In the genomic region with DNA sequence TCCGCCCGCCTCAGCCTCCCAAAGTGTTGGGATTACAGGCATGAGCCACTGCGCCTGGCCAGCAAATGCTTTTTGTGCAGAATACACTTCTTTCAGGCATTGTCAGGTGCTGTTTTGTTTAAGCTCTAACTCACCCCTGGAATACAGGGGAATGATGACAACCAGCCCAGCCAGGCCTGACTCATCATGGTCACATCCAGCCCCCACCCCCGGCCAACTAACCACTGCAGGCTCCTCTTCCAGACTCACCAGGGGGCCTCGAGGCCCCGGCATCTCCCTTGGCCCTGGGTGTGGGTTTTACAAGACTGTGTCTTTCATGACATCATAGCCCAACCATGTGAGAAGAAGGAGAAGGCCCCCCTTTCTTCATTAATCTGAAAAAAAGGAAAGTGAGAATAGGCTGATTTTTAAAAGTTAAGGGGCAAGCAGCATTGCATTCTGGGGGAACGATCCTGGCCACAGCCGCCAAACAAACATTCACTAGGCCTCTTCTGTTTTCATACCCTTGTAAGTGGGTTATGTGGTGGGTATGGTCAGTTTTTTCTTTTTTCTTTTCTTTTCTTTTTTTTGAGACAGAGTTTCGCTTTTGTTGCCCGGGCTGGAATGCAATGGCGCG, we compare ENCODE assay signal across 9 cellular contexts. TPM values are rescaled to one million over a fixed set of nuclear protein-coding genes. Genes with fewer than 3 reads are reported as not detected.
DNase-seq lines count a peak whose midpoint lies in the region; ATAC-seq, FAIRE-seq and TF ChIP-seq lines count a peak whose summit lies in the region.
"Had no signal": no experiment of that assay in that cellular context is flagged by ENCODE, and none has a peak within 500 bp of the region (broad histone marks: within the 10 kb centered on the region; RNA-seq: fewer than 3 reads in every experiment).

No MANE protein-coding gene starts in this region.

- 73% methylated on average over 12 of the region's 12 CpGs for WGBS in GM12878 (ENCODE audit: insufficient coverage, insufficient replicate concordance, low lambda C conversion rate, missing lambda C conversion rate)

- TF ChIP-seq RAD21 in GM12878 (IDR thresholded peaks at IDR 0.05; ENCODE audit: insufficient read depth, low read depth, low read length), result no peak

- H3K27ac ChIP-seq in GM12878 (ENCODE audit: control insufficient read depth, insufficient read depth), result no peak overlapping the region

- peak; percentile 15 for DNase-seq in stimulated activated CD4-positive, alpha-beta T cell treated with anti-CD3 and anti-CD28 coated beads, Interleukin-1b, Interleukin-23, amount 100 ng/mL, for 48 hours
- DNase-seq in stimulated activated CD4-positive, alpha-beta T cell treated with anti-CD3 and anti-CD28 coated beads, Interleukin-12 subunit alpha, Interleukin-12 subunit beta, amount 100 ng/mL, for 4 hours, result no peak
- no peak for DNase-seq in GM12878 (ENCODE audit: low read depth, low spot score)
- peak; percentile 99 for DNase-seq in islet precursor cell
- no peak for DNase-seq in T-helper 1 cell
- DNase-seq in NCI-H345 treated with DMSO at 0.1 percent for 48 hours (lab: John Stamatoyannopoulos, UW; ENCODE audit: unreplicated experiment), result no peak
- no peak for DNase-seq in DMS153 (lab: John Stamatoyannopoulos, UW)
- DNase-seq: stimulated activated CD4-positive, alpha-beta T cell treated with anti-CD3 and anti-CD28 coated beads, Interleukin-2, amount 100 ng/mL, for 48 hours had no signal

- intact Hi-C loops in GM12878 (cut with micrococcal nuclease; ENCODE audit: unreplicated experiment), result no loop called here

- H3K9ac ChIP-seq in GM12878 (ENCODE audit: control insufficient read depth, insufficient read depth, low read length), result no peak overlapping the region

- no peak for FAIRE-seq in GM12878 (lab: Jason Lieb, UNC)

- TF ChIP-seq EP300 in GM12878 (IDR thresholded peaks at IDR 0.05; ENCODE audit: borderline replicate concordance in 1 of 2, control insufficient read depth in 1 of 2, low read depth in 2 of 2, low read length in 2 of 2), result no peak

- POLR2A ChIA-PET in GM12878 (lab: Charles Lee), result interaction anchor here (0.9 kb wide), 1 partner anchor 79 kb away, joined by 3 read pairs; no protein-coding TSS in a partner anchor

- H3K4me2 ChIP-seq in GM12878 (ENCODE audit: control insufficient read depth, insufficient read depth), result no peak overlapping the region

- H3K36me3 ChIP-seq in GM12878 (ENCODE audit: control insufficient read depth in 2 of 2, insufficient read depth in 2 of 2, low read length in 1 of 2), result no peaks in the 10 kb centered on the region

- H3K4me3 ChIP-seq in GM12878, result no peak overlapping the region

- no peaks in the 10 kb centered on the region for H4K20me1 ChIP-seq in GM12878 (ENCODE audit: control insufficient read depth, insufficient read depth)

- no peak; the same call in 2 of the 3 replicates for ATAC-seq in GM12878
- ATAC-seq in HG02870 (IDR thresholded peaks at IDR 0.05; ENCODE audit: unreplicated experiment), result no peak

- H2AFZ ChIP-seq in GM12878 (ENCODE audit: control insufficient read depth, low read depth, low read length), result no peak overlapping the region

- TF ChIP-seq POLR2A in GM12878 (IDR thresholded peaks at IDR 0.05; ENCODE audit: low read depth, low read length), result no peak

- RAD21 ChIA-PET in GM12878 (lab: Charles Lee; ENCODE audit: unreplicated experiment), result interaction anchor here (0.6 kb wide), 1 partner anchor 10 kb away, joined by 3 read pairs; no protein-coding TSS in a partner anchor

- no peaks in the 10 kb centered on the region for H3K9me3 ChIP-seq in GM12878 (replicated peaks; ENCODE audit: control insufficient read depth, insufficient read depth, low read length)

- in situ Hi-C loops in GM12878 (cut with MboI), result no loop called here

- CTCF ChIA-PET in GM12878 (lab: Yijun Ruan, JAX), result interaction anchor here (0.7 to 1.0 kb wide), 2 partner anchors 27 to 47 kb away, joined by 3 read pairs; no protein-coding TSS in a partner anchor

- H3K79me2 ChIP-seq in GM12878 (ENCODE audit: control insufficient read depth, insufficient read depth, low read length), result no peaks in the 10 kb centered on the region

- H3K27me3 ChIP-seq in GM12878 (replicated peaks in 1 of 2; ENCODE audit: control insufficient read depth in 2 of 2, insufficient read depth in 2 of 2, low read length in 1 of 2), result no peaks in the 10 kb centered on the region

- BruUV-seq in GM12878 (replicated peaks; lab: Mats Ljungman, UMichigan), result no TSS peak

- TF ChIP-seq CTCF in GM12878 (IDR thresholded peaks at IDR 0.05 in 2 of 3, conservative IDR thresholded peaks at IDR 0.05 in 1 of 3; ENCODE audit: control insufficient read depth in 2 of 3, extremely low read depth in 1 of 3, insufficient read depth in 1 of 3, low read depth in 3 of 3, low read length in 3 of 3), result no peak

- H3K4me1 ChIP-seq in GM12878 (ENCODE audit: control insufficient read depth, insufficient read depth, low read length), result no peaks in the 10 kb centered on the region

- SMC1A ChIA-PET in GM12878 (lab: Charles Lee; ENCODE audit: uncharacterized antibody, unreplicated experiment), result interaction anchor here (1.0 kb wide), 1 partner anchor 48 kb away, joined by 3 read pairs; no protein-coding TSS in a partner anchor

RNA-seq across cellular contexts. Expression of a gene that starts 35.6 kb away (rescaled TPM):
- 0.34 and 0.56 TPM in 2 replicates for total RNA-seq in GM12878 (2013; cell fraction: nucleolus; rRNA removed)
- total RNA-seq in GM12878 (2014; rRNA removed) (0.05 and 0.06 TPM in 2 replicates), GM12878 (2014; rRNA removed; fragmentation: Illumina TruSeq; extraction: Trizol) (0.09 and 0.14 TPM in 2 replicates), GM12878 (2021) (0.10 and 0.27 TPM in 2 replicates)
- polyA plus RNA-seq in GM12878 (2011; ENCODE audit: low read depth), result 0.05 TPM
- polyA plus RNA-seq in GM12878 (2011; rRNA removed) (not detected in 2 replicates), GM12878 (2014; fragmentation: Illumina TruSeq; extraction: Trizol) (0.06 and 0.10 TPM in 2 replicates), GM12878 (2014; fragmentation: Nextera tagmentation; extraction: Ambion mirVana) (under 1 TPM in 1 of 2 experiments, not detected in 1; 0.02 TPM), GM12878 (2014; rRNA removed) (0.13 and 0.16 TPM in 2 replicates), GM12878 (2016; fragmentation: Nextera tagmentation; extraction: Ambion mirVana) (not detected)
- 0.01 and 0.03 TPM in 2 replicates for polyA plus RNA-seq in GM12878 (2011; cell fraction: cytosol; rRNA removed)
- polyA plus RNA-seq in GM12878 (2011; cell fraction: nucleus; rRNA removed), result 0.03 and 0.04 TPM in 2 replicates
- 0.12 and 0.22 TPM in 2 replicates for polyA plus RNA-seq in GM12878 (2012)
- polyA minus RNA-seq in GM12878 (2011; rRNA and poly(A)+ RNA removed), result not detected in 2 replicates
- polyA minus RNA-seq in GM12878 (2011; cell fraction: cytosol; rRNA and poly(A)+ RNA removed), result not detected in 2 replicates
- polyA minus RNA-seq in GM12878 (2011; cell fraction: nucleus; rRNA and poly(A)+ RNA removed), result not detected in 2 replicates

RNA-seq across cellular contexts. Expression of a gene that starts 40.8 kb away (rescaled TPM):
- not detected in 2 replicates for total RNA-seq in GM12878 (2013; cell fraction: nucleolus; rRNA removed)
- not detected in 2 replicates for total RNA-seq in GM12878 (2014; rRNA removed)
- not detected in 2 replicates for total RNA-seq in GM12878 (2014; rRNA removed; fragmentation: Illumina TruSeq; extraction: Trizol)
- total RNA-seq in GM12878 (2021), result not detected in 2 replicates
- polyA plus RNA-seq in GM12878 (2011; ENCODE audit: low read depth), result not detected
- not detected in 2 replicates for polyA plus RNA-seq in GM12878 (2011; rRNA removed)
- not detected in 2 replicates for polyA plus RNA-seq in GM12878 (2011; cell fraction: cytosol; rRNA removed)
- not detected in 2 replicates for polyA plus RNA-seq in GM12878 (2011; cell fraction: nucleus; rRNA removed)
- not detected in 2 replicates for polyA plus RNA-seq in GM12878 (2012)
- not detected in 2 replicates for polyA plus RNA-seq in GM12878 (2014; fragmentation: Illumina TruSeq; extraction: Trizol)
- not detected for polyA plus RNA-seq in GM12878 (2014; fragmentation: Nextera tagmentation; extraction: Ambion mirVana)
- not detected in 2 replicates for polyA plus RNA-seq in GM12878 (2014; rRNA removed)
- polyA plus RNA-seq in GM12878 (2016; fragmentation: Nextera tagmentation; extraction: Ambion mirVana), result not detected
- polyA minus RNA-seq in GM12878 (2011; rRNA and poly(A)+ RNA removed), result not detected in 2 replicates
- not detected in 2 replicates for polyA minus RNA-seq in GM12878 (2011; cell fraction: cytosol; rRNA and poly(A)+ RNA removed)
- polyA minus RNA-seq in GM12878 (2011; cell fraction: nucleus; rRNA and poly(A)+ RNA removed), result not detected in 2 replicates

RNA-seq across cellular contexts. Expression of a gene that starts 41.4 kb away (rescaled TPM):
- total RNA-seq in GM12878 (2013; cell fraction: nucleolus; rRNA removed), result 25.7 and 29.8 TPM in 2 replicates
- total RNA-seq in GM12878 (2014; rRNA removed), result 5.9 and 6.1 TPM in 2 replicates
- 5.0 and 5.4 TPM in 2 replicates for total RNA-seq in GM12878 (2014; rRNA removed; fragmentation: Illumina TruSeq; extraction: Trizol)
- 8.7 and 9.2 TPM in 2 replicates for total RNA-seq in GM12878 (2021)
- 2.9 TPM for polyA plus RNA-seq in GM12878 (2011; ENCODE audit: low read depth)
- 5.8 and 8.0 TPM in 2 replicates for polyA plus RNA-seq in GM12878 (2011; rRNA removed)
- 6.2 and 6.4 TPM in 2 replicates for polyA plus RNA-seq in GM12878 (2011; cell fraction: cytosol; rRNA removed)
- polyA plus RNA-seq in GM12878 (2011; cell fraction: nucleus; rRNA removed), result 7.7 and 8.9 TPM in 2 replicates
- polyA plus RNA-seq in GM12878 (2012), result 2.9 and 3.3 TPM in 2 replicates
- 5.1 and 5.7 TPM in 2 replicates for polyA plus RNA-seq in GM12878 (2014; fragmentation: Illumina TruSeq; extraction: Trizol)
- polyA plus RNA-seq in GM12878 (2014; fragmentation: Nextera tagmentation; extraction: Ambion mirVana), result 1 to 10 TPM; 1.2 to 2.5 TPM
- 3.9 and 4.1 TPM in 2 replicates for polyA plus RNA-seq in GM12878 (2014; rRNA removed)
- 1 to 10 TPM; 2.6 to 2.9 TPM for polyA plus RNA-seq in GM12878 (2016; fragmentation: Nextera tagmentation; extraction: Ambion mirVana)
- polyA minus RNA-seq in GM12878 (2011; rRNA and poly(A)+ RNA removed), result 18.5 and 20.6 TPM in 2 replicates
- polyA minus RNA-seq in GM12878 (2011; cell fraction: cytosol; rRNA and poly(A)+ RNA removed), result 5.3 and 5.6 TPM in 2 replicates
- polyA minus RNA-seq in GM12878 (2011; cell fraction: nucleus; rRNA and poly(A)+ RNA removed), result 5.2 and 10.0 TPM in 2 replicates

RNA-seq across cellular contexts. Expression of a gene that starts 49.2 kb away (rescaled TPM):
- 241 and 243 TPM in 2 replicates for total RNA-seq in GM12878 (2013; cell fraction: nucleolus; rRNA removed)
- total RNA-seq in GM12878 (2014; rRNA removed), result 4,617 and 5,922 TPM in 2 replicates
- 3,907 and 4,081 TPM in 2 replicates for total RNA-seq in GM12878 (2014; rRNA removed; fragmentation: Illumina TruSeq; extraction: Trizol)
- total RNA-seq in GM12878 (2021), result 2,572 and 2,695 TPM in 2 replicates
- polyA plus RNA-seq in GM12878 (2011; ENCODE audit: low read depth), result 8,256 TPM
- 1,958 and 3,572 TPM in 2 replicates for polyA plus RNA-seq in GM12878 (2011; rRNA removed)
- 3,518 and 4,273 TPM in 2 replicates for polyA plus RNA-seq in GM12878 (2011; cell fraction: cytosol; rRNA removed)
- polyA plus RNA-seq in GM12878 (2011; cell fraction: nucleus; rRNA removed), result 2,765 and 2,930 TPM in 2 replicates
- polyA plus RNA-seq in GM12878 (2012), result 4,228 and 5,722 TPM in 2 replicates
- polyA plus RNA-seq in GM12878 (2014; fragmentation: Illumina TruSeq; extraction: Trizol), result 1,263 and 3,648 TPM in 2 replicates
- 1,000 to 10,000 TPM; 5,281 to 6,300 TPM for polyA plus RNA-seq in GM12878 (2014; fragmentation: Nextera tagmentation; extraction: Ambion mirVana)
- 5,524 and 8,197 TPM in 2 replicates for polyA plus RNA-seq in GM12878 (2014; rRNA removed)
- polyA plus RNA-seq in GM12878 (2016; fragmentation: Nextera tagmentation; extraction: Ambion mirVana), result 1,000 to 10,000 TPM; 2,862 to 2,907 TPM
- 257 and 484 TPM in 2 replicates for polyA minus RNA-seq in GM12878 (2011; rRNA and poly(A)+ RNA removed)
- polyA minus RNA-seq in GM12878 (2011; cell fraction: cytosol; rRNA and poly(A)+ RNA removed), result 235 and 251 TPM in 2 replicates
- 161 and 224 TPM in 2 replicates for polyA minus RNA-seq in GM12878 (2011; cell fraction: nucleus; rRNA and poly(A)+ RNA removed)

RNA-seq across cellular contexts. Expression of a gene that starts 49.4 kb away (rescaled TPM):
- total RNA-seq in GM12878 (2013; cell fraction: nucleolus; rRNA removed), result 19.5 and 22.2 TPM in 2 replicates
- total RNA-seq in GM12878 (2014; rRNA removed), result 62.2 and 63.9 TPM in 2 replicates
- total RNA-seq in GM12878 (2014; rRNA removed; fragmentation: Illumina TruSeq; extraction: Trizol), result 84.4 and 90.1 TPM in 2 replicates
- 93.0 and 98.4 TPM in 2 replicates for total RNA-seq in GM12878 (2021)
- 99.7 TPM for polyA plus RNA-seq in GM12878 (2011; ENCODE audit: low read depth)
- 110 and 123 TPM in 2 replicates for polyA plus RNA-seq in GM12878 (2011; rRNA removed)
- polyA plus RNA-seq in GM12878 (2011; cell fraction: cytosol; rRNA removed), result 64.1 and 80.8 TPM in 2 replicates
- 44.1 and 61.9 TPM in 2 replicates for polyA plus RNA-seq in GM12878 (2011; cell fraction: nucleus; rRNA removed)
- 75.2 and 105 TPM in 2 replicates for polyA plus RNA-seq in GM12878 (2012)
- 89.6 and 105 TPM in 2 replicates for polyA plus RNA-seq in GM12878 (2014; fragmentation: Illumina TruSeq; extraction: Trizol)
- polyA plus RNA-seq in GM12878 (2014; fragmentation: Nextera tagmentation; extraction: Ambion mirVana), result 100 to 1,000 TPM in 1 of 2 experiments, 10 to 100 TPM in 1; 42.3 to 121 TPM
- polyA plus RNA-seq in GM12878 (2014; rRNA removed), result 149 and 150 TPM in 2 replicates
- 100 to 1,000 TPM; 179 to 207 TPM for polyA plus RNA-seq in GM12878 (2016; fragmentation: Nextera tagmentation; extraction: Ambion mirVana)
- 34.7 and 36.9 TPM in 2 replicates for polyA minus RNA-seq in GM12878 (2011; rRNA and poly(A)+ RNA removed)
- polyA minus RNA-seq in GM12878 (2011; cell fraction: cytosol; rRNA and poly(A)+ RNA removed), result 17.0 and 20.1 TPM in 2 replicates
- 10.4 and 23.5 TPM in 2 replicates for polyA minus RNA-seq in GM12878 (2011; cell fraction: nucleus; rRNA and poly(A)+ RNA removed)

Comparison
In these comparisons a context has a peak if more than half of its experiments do, and no peak if none do; other contexts are left out.
1. DNase-seq: peak in stimulated activated CD4-positive, alpha-beta T cell treated with anti-CD3 and anti-CD28 coated beads, Interleukin-1b, Interleukin-23, amount 100 ng/mL, for 48 hours (single experiment) and islet precursor cell (single experiment); none in stimulated activated CD4-positive, alpha-beta T cell treated with anti-CD3 and anti-CD28 coated beads, Interleukin-12 subunit alpha, Interleukin-12 subunit beta, amount 100 ng/mL, for 4 hours (single experiment), GM12878 (single experiment), T-helper 1 cell (0 of 5), NCI-H345 treated with DMSO at 0.1 percent for 48 hours (single experiment) and DMS153 (single experiment).